ENCODE assay signal across 9 cellular contexts in the genomic region with DNA sequence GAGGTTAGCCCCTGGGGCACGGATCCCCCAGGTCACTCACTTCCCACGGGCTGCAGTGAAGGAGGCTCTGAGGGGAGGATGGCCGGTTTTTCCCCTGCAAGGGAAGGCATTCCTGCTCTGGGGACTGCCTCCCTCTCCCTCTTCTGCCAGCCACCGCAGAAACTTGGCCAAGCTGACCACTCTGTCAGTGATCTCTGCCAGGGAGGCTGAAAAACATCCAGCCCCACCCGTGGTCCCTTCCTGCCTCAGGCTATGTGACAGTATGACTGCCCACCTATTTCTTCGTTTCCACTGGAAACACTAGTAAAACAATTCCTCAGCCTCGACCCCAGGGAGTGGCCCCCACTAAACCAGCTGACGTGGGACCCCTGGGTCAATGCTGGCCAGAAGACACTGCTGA. TPM values are rescaled to one million over a fixed set of nuclear protein-coding genes. Genes with fewer than 3 reads are reported as not detected.
DNase-seq lines count a peak whose midpoint lies in the region; ATAC-seq, FAIRE-seq and TF ChIP-seq lines count a peak whose summit lies in the region.
"Had no signal": no experiment of that assay in that cellular context is flagged by ENCODE, and none has a peak within 500 bp of the region (broad histone marks: within the 10 kb centered on the region; RNA-seq: fewer than 3 reads in every experiment).

No MANE protein-coding gene starts in this region.

- H3K36me3 ChIP-seq in SJCRH30: no peaks in the 10 kb centered on the region
- H3K36me3 ChIP-seq: cardiac muscle cell had no signal

- TF ChIP-seq CTCF in fibroblast of mammary gland (conservative IDR thresholded peaks at IDR 0.05; ENCODE audit: control insufficient read depth, insufficient read depth, low read depth, low read length): no peak

- FAIRE-seq in urothelium cell line (lab: Jason Lieb, UNC): no peak

- ATAC-seq in HG02852 (IDR thresholded peaks at IDR 0.05; ENCODE audit: unreplicated experiment) (no peak), sciatic nerve (no peak)

- H3K9me3 ChIP-seq in SJCRH30 (replicated peaks): no peaks in the 10 kb centered on the region

- H3K27ac ChIP-seq in SJCRH30: no peak overlapping the region; the same call in 1 of the 2 replicates
- H3K27ac ChIP-seq: cardiac muscle cell had no signal

- intact Hi-C loops in sciatic nerve (cut with DNase I): no loop called here

- peak overlapping the region; percentile 62 for H3K4me3 ChIP-seq in SJCRH30
- H3K4me3 ChIP-seq in fibroblast of mammary gland (ENCODE audit: control insufficient read depth, low read depth, low read length): peak overlapping the region; percentile 31

- DNase-seq in EL (peak; percentile 31), SJCRH30 (peak; percentile 14 to 38), fibroblast of mammary gland (ENCODE audit: low read depth) (no peak), renal cortical epithelial cell (ENCODE audit: low read depth) (peak; percentile 18), urothelium cell line (ENCODE audit: low spot score) (no peak), OCI-M1 (lab: John Stamatoyannopoulos, UW) (no peak), sciatic nerve (ENCODE audit: low spot score) (no peak)

- H3K27me3 ChIP-seq in SJCRH30: no peaks in the 10 kb centered on the region
- H3K27me3 ChIP-seq: cardiac muscle cell had no signal

- peaks cover 35% of the 10 kb centered on the region for H3K4me1 ChIP-seq in SJCRH30

RNA-seq across cellular contexts. Expression of a gene that starts 14.6 kb away (rescaled TPM):
- 31.1 and 39.0 TPM in 2 replicates for total RNA-seq in SJCRH30 (2014; rRNA removed; shearing (Covaris generic))
- total RNA-seq in renal cortical epithelial cell (7.3 and 16.7 TPM in 2 replicates), sciatic nerve (3.8 TPM)

RNA-seq across cellular contexts. Expression of a gene that starts 25.0 kb away (rescaled TPM):
- total RNA-seq in SJCRH30 (2014; rRNA removed; shearing (Covaris generic)): 68.5 and 68.9 TPM in 2 replicates
- total RNA-seq in renal cortical epithelial cell (58.3 and 107 TPM in 2 replicates), sciatic nerve (51.6 TPM)

RNA-seq across cellular contexts. Expression of a gene that starts 59.4 kb away (rescaled TPM):
- total RNA-seq in SJCRH30 (2014; rRNA removed; shearing (Covaris generic)): 1.3 and 2.1 TPM in 2 replicates
- total RNA-seq in renal cortical epithelial cell (1.0 and 3.0 TPM in 2 replicates), sciatic nerve (1.5 TPM)

Comparison
In these comparisons a context has a peak if more than half of its experiments do, and no peak if none do; other contexts are left out.
1. DNase-seq: peak in EL (single experiment), SJCRH30 (2 of 2) and renal cortical epithelial cell (single experiment); none in fibroblast of mammary gland (single experiment), urothelium cell line (single experiment), OCI-M1 (single experiment) and sciatic nerve (single experiment).